In the genomic region with DNA sequence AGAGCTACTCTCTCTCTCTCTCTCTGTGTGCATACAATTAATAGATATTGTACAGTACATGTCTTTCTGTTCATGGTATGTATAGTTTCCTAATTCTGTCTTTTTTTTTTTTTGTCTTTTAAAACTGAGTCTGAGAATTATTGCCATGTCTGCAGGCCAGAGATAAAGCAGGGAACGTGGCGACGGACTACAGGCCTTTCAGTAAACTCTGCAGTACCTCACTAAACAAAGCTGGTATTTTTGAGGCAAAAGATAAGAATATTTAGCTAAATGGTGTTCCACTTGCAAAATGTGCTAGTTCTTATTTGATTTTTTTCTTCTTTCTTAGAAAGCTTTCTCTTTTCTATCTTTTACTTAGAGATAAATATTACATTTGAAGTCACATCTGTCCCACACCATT, we compare ENCODE assay signal across 1 cellular context.
A peak's percentile ranks its signal among the peaks of the same experiment; 100 is the strongest.
TF ChIP-seq lines count a peak whose summit lies in the region.

No MANE protein-coding gene starts in this region.

TF ChIP-seq in K562, 482 proteins besides CTCF, POLR2A, EP300 and RAD21 (continued from another document):
- TF ChIP-seq, protein P1, sequence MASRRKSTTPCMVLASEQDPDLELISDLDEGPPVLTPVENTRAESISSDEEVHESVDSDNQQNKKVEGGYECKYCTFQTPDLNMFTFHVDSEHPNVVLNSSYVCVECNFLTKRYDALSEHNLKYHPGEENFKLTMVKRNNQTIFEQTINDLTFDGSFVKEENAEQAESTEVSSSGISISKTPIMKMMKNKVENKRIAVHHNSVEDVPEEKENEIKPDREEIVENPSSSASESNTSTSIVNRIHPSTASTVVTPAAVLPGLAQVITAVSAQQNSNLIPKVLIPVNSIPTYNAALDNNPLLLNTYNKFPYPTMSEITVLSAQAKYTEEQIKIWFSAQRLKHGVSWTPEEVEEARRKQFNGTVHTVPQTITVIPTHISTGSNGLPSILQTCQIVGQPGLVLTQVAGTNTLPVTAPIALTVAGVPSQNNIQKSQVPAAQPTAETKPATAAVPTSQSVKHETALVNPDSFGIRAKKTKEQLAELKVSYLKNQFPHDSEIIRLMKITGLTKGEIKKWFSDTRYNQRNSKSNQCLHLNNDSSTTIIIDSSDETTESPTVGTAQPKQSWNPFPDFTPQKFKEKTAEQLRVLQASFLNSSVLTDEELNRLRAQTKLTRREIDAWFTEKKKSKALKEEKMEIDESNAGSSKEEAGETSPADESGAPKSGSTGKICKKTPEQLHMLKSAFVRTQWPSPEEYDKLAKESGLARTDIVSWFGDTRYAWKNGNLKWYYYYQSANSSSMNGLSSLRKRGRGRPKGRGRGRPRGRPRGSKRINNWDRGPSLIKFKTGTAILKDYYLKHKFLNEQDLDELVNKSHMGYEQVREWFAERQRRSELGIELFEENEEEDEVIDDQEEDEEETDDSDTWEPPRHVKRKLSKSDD (conservative IDR thresholded peaks at IDR 0.05; ENCODE audit: low read length) = no peak
- TF ChIP-seq, protein P2, sequence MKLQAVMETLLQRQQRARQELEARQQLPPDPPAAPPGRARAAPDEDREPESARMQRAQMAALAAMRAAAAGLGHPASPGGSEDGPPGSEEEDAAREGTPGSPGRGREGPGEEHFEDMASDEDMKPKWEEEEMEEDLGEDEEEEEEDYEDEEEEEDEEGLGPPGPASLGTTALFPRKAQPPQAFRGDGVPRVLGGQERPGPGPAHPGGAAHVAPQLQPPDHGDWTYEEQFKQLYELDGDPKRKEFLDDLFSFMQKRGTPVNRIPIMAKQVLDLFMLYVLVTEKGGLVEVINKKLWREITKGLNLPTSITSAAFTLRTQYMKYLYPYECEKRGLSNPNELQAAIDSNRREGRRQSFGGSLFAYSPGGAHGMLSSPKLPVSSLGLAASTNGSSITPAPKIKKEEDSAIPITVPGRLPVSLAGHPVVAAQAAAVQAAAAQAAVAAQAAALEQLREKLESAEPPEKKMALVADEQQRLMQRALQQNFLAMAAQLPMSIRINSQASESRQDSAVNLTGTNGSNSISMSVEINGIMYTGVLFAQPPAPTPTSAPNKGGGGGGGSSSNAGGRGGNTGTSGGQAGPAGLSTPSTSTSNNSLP (IDR thresholded peaks at IDR 0.05; ENCODE audit: borderline replicate concordance, low read depth, low read length) = peak; percentile 60; the same call in 1 of the 2 replicates
- no peak for TF ChIP-seq ZZZ3 (IDR thresholded peaks at IDR 0.05)
- TF ChIP-seq STAT5B (CRISPR knock-in tag; IDR thresholded peaks at IDR 0.05) = no peak
- TF ChIP-seq ZNF121 (CRISPR knock-in tag; conservative IDR thresholded peaks at IDR 0.05) = no peak
- no peak for TF ChIP-seq HLTF (IDR thresholded peaks at IDR 0.05)
- no peak for TF ChIP-seq BDP1 (IDR thresholded peaks at IDR 0.05; ENCODE audit: insufficient read depth, insufficient read length)
- TF ChIP-seq SIN3B (IDR thresholded peaks at IDR 0.05; ENCODE audit: low read depth) = no peak
- no peak for TF ChIP-seq ZNF431 (CRISPR knock-in tag; IDR thresholded peaks at IDR 0.05)
- no peak for TF ChIP-seq PHF21A (IDR thresholded peaks at IDR 0.05; ENCODE audit: borderline replicate concordance, low read depth)
- TF ChIP-seq, protein P3, sequence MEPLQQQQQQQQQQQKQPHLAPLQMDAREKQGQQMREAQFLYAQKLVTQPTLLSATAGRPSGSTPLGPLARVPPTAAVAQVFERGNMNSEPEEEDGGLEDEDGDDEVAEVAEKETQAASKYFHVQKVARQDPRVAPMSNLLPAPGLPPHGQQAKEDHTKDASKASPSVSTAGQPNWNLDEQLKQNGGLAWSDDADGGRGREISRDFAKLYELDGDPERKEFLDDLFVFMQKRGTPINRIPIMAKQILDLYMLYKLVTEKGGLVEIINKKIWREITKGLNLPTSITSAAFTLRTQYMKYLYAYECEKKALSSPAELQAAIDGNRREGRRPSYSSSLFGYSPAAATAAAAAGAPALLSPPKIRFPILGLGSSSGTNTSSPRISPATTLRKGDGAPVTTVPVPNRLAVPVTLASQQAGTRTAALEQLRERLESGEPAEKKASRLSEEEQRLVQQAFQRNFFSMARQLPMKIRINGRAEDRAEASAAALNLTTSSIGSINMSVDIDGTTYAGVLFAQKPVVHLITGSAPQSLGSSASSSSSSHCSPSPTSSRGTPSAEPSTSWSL (CRISPR knock-in tag; IDR thresholded peaks at IDR 0.05; ENCODE audit: borderline replicate concordance) = no peak
